In genomic region chr22:36331306-36331911, GRCh38 we compare ENCODE assay signal across 8 cellular contexts. TPM values are rescaled to one million over a fixed set of nuclear protein-coding genes. Genes with fewer than 3 reads are reported as not detected.
A peak's percentile ranks its signal among the peaks of the same experiment; 100 is the strongest.
DNase-seq lines count a peak whose midpoint lies in the region; ATAC-seq and TF ChIP-seq lines count a peak whose summit lies in the region.

No MANE protein-coding gene starts in this region.

- H3K9me3 ChIP-seq in BE2C: no peaks in the 10 kb centered on the region
- no peaks in the 10 kb centered on the region for H3K9me3 ChIP-seq in skeletal muscle tissue (ENCODE audit: control insufficient read depth in 3 of 3, low read length in 3 of 3)

- H3K36me3 ChIP-seq in BE2C (peaks cover 42% of the 10 kb centered on the region), skeletal muscle tissue (ENCODE audit: control insufficient read depth in 3 of 3, insufficient read depth in 3 of 3, low read length in 3 of 3) (peaks cover 21 to 31% (median 24%) of the 10 kb centered on the region in 3 donors)

- peak overlapping the region; percentile 26 to 76 (median 54) for H3K9ac ChIP-seq in skeletal muscle tissue (ENCODE audit: low read depth in 1 of 3, low read length in 3 of 3)

- peak; percentile 55 for ATAC-seq in GM19324 (IDR thresholded peaks at IDR 0.05; ENCODE audit: low FRiP score, unreplicated experiment)

- TF ChIP-seq CTCF in BE2C (IDR thresholded peaks at IDR 0.05; ENCODE audit: low read depth, low read length): no peak

- H3K27ac ChIP-seq in skeletal muscle tissue (ENCODE audit: low read depth, low read length): peak overlapping the region; percentile 92

- no peaks in the 10 kb centered on the region for H3K27me3 ChIP-seq in BE2C
- no peaks in the 10 kb centered on the region for H3K27me3 ChIP-seq in skeletal muscle tissue (ENCODE audit: control insufficient read depth in 3 of 3, insufficient read depth in 3 of 3, low read length in 3 of 3)

- DNase-seq in BE2C: peak; percentile 80
- peak; percentile 90 for DNase-seq in HT-29 (ENCODE audit: low spot score)
- DNase-seq in SKM-1 treated with dmso at 0.1 percent for 144 hours (lab: John Stamatoyannopoulos, UW; ENCODE audit: unreplicated experiment): peak; percentile 90
- DNase-seq in amniotic epithelial cell (ENCODE audit: low read depth): peak; percentile 95
- peak; percentile 93 for DNase-seq in iPS DF 19.7 (ENCODE audit: low read depth, low spot score)
- DNase-seq in cerebellar nuclear complex (lab: John Stamatoyannopoulos, UW): no peak

- H3K4me3 ChIP-seq in BE2C (ENCODE audit: low read depth, low read length): no peak overlapping the region
- peak overlapping the region in 2 of 3 donors; percentile 6 to 22 for H3K4me3 ChIP-seq in skeletal muscle tissue (ENCODE audit: low read length in 3 of 3)

- H3K4me1 ChIP-seq in BE2C (peaks cover 67% of the 10 kb centered on the region), skeletal muscle tissue (ENCODE audit: control insufficient read depth in 3 of 3, insufficient read depth in 3 of 3, low read length in 3 of 3) (peaks cover 97 to 100% (median 97%) of the 10 kb centered on the region in 3 donors)

RNA-seq across cellular contexts. Expression of gene MYH9, which starts 56.4 kb away (rescaled TPM):
- 101 TPM for polyA plus RNA-seq in BE2C (2012; ENCODE audit: insufficient read depth, insufficient read length, low read depth)
- 258 and 259 TPM in 2 replicates for total RNA-seq in HT-29 (2014; rRNA removed; shearing (Covaris generic))
- 111 TPM for total RNA-seq in skeletal muscle tissue

Comparison
In these comparisons a context has a peak if more than half of its experiments do, and no peak if none do; other contexts are left out.
1. DNase-seq: peak in BE2C (single experiment), HT-29 (single experiment), SKM-1 treated with dmso at 0.1 percent for 144 hours (single experiment), amniotic epithelial cell (single experiment) and iPS DF 19.7 (single experiment); none in cerebellar nuclear complex (0 of 2).